Comparison of ENCODE assay signal across 12 cellular contexts in the genomic region with DNA sequence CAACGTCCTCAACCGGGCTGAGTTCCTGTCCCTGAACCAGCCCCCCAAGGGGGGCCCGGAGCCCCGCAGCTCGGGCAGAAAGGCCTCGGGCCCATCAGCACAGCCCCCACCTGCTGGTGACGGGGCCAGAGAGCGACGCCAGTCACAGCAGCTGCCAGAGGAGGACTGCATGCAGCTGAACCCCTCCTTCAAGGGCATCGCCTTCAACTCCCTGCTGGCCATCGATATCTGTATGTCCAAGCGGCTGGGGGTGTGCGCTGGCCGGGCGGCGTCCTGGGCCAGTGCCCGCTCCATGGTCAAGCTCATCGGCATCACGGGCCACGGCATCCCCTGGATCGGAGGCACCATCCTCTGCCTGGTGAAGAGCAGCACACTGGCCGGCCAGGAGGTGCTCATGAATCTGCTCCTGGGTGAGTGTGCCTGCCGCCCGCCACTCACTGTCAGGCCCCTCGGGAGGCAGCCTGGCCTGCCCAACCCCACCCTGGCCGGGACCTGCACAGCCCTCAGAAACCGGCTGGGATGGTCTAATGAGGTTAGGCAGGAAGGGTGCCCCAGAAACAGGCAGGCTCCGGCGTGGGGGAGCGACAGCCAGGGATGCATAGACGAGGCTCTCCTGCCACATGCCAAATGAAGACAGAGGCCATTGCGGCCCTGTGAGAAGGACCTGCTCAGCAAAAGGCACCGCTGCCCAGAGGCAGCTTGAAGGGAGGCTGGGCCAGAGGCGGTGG. TPM values are rescaled to one million over a fixed set of nuclear protein-coding genes. Genes with fewer than 3 reads are reported as not detected.
A peak's percentile ranks its signal among the peaks of the same experiment; 100 is the strongest.
DNase-seq lines count a peak whose midpoint lies in the region; ATAC-seq, FAIRE-seq and TF ChIP-seq lines count a peak whose summit lies in the region.
"Had no signal": no experiment of that assay in that cellular context is flagged by ENCODE, and none has a peak within 500 bp of the region (broad histone marks: within the 10 kb centered on the region; RNA-seq: fewer than 3 reads in every experiment).

No MANE protein-coding gene starts in this region.

- FAIRE-seq in GM19239 (lab: Jason Lieb, UNC): no peak

- H3K4me2 ChIP-seq in neural progenitor cell: peak overlapping the region; percentile 70

- no peak for TF ChIP-seq CTCF in AG04449 (IDR thresholded peaks at IDR 0.05; ENCODE audit: insufficient read depth, low read length, missing control alignments)
- TF ChIP-seq CTCF in fibroblast of pulmonary artery (IDR thresholded peaks at IDR 0.05; ENCODE audit: low read length, missing control alignments): no peak
- TF ChIP-seq CTCF in neural progenitor cell (IDR thresholded peaks at IDR 0.05): no peak

- CTCF ChIA-PET in AG04449 (lab: Yijun Ruan, JAX): interaction anchor here (1.1 to 1.6 kb wide), 3 partner anchors 10 to 46 kb away, joined by 3 to 5 read pairs (median 3); no protein-coding TSS in a partner anchor

- no peak for ATAC-seq in HG02938 (IDR thresholded peaks at IDR 0.05; ENCODE audit: unreplicated experiment)

- peaks cover 8% of the 10 kb centered on the region for H3K4me1 ChIP-seq in neural progenitor cell

- H3K36me3 Mint-ChIP-seq in neural progenitor cell: no peaks in the 10 kb centered on the region
- H3K36me3 Mint-ChIP-seq: activated naive CD8-positive, alpha-beta T cell treated with anti-CD3 and anti-CD28 coated beads, Interleukin-2, amount 10 ng/mL, durations not matched to agents 7 days and 5 days had no signal

- no peaks in the 10 kb centered on the region for H3K27me3 ChIP-seq in neural progenitor cell

- no peaks in the 10 kb centered on the region for H3K79me2 ChIP-seq in neural progenitor cell (ENCODE audit: low read depth)

- no peaks in the 10 kb centered on the region for H4K20me1 ChIP-seq in neural progenitor cell (ENCODE audit: low read depth)

- H3K9me3 Mint-ChIP-seq in neural progenitor cell: no peaks in the 10 kb centered on the region
- H3K9me3 Mint-ChIP-seq: activated naive CD8-positive, alpha-beta T cell treated with anti-CD3 and anti-CD28 coated beads, Interleukin-2, amount 10 ng/mL, durations not matched to agents 7 days and 5 days had no signal

- no peaks in the 10 kb centered on the region for H3F3A ChIP-seq in neural progenitor cell (ENCODE audit: low read depth)

- H3K27ac Mint-ChIP-seq in neural progenitor cell: no peak overlapping the region
- H3K27ac Mint-ChIP-seq: activated naive CD8-positive, alpha-beta T cell treated with anti-CD3 and anti-CD28 coated beads, Interleukin-2, amount 10 ng/mL, durations not matched to agents 7 days and 5 days had no signal

- H3K4me1 Mint-ChIP-seq in neural progenitor cell: peaks cover 16% of the 10 kb centered on the region

- no peak overlapping the region for H3K4me3 Mint-ChIP-seq in neural progenitor cell
- H3K4me3 Mint-ChIP-seq: activated naive CD8-positive, alpha-beta T cell treated with anti-CD3 and anti-CD28 coated beads, Interleukin-2, amount 10 ng/mL, durations not matched to agents 7 days and 5 days had no signal

- H3K36me3 ChIP-seq in neural progenitor cell: no peaks in the 10 kb centered on the region

- H3K4me3 ChIP-seq in AG04449 (ENCODE audit: low read depth, low read length) (peak overlapping the region; percentile 38), fibroblast of pulmonary artery (replicated peaks; ENCODE audit: low read depth, low read length) (peak overlapping the region; percentile 27), neural progenitor cell (no peak overlapping the region)

- H2AFZ ChIP-seq in neural progenitor cell (replicated peaks): no peak overlapping the region

- H3K9ac ChIP-seq in neural progenitor cell: peak overlapping the region; percentile 35

- no peaks in the 10 kb centered on the region for H3K9me3 ChIP-seq in neural progenitor cell (ENCODE audit: low read depth)

- POLR2A ChIA-PET in AG04449 (lab: Yijun Ruan, JAX): no interaction called here

- H3K27me3 Mint-ChIP-seq in neural progenitor cell (ENCODE audit: insufficient read depth, low read depth): peaks cover 15% of the 10 kb centered on the region

- DNase-seq in AG04449 (ENCODE audit: low read depth, low spot score) (no peak), SK-N-DZ (ENCODE audit: low spot score) (peak; percentile 27), fibroblast of pulmonary artery (ENCODE audit: low read depth) (no peak), neural progenitor cell (ENCODE audit: low spot score) (no peak), SHP77 treated with DMSO at 0.1 percent for 48 hours (lab: John Stamatoyannopoulos, UW) (no peak), NCI-H1092 (lab: John Stamatoyannopoulos, UW) (no peak), GM19239 (ENCODE audit: insufficient read length, low spot score) (no peak)
- DNase-seq: activated CD4-positive, CD25-positive, alpha-beta regulatory T cell treated with anti-CD3 and anti-CD28 coated beads, Interleukin-2, amount 50 U/mL, for 72 hours; activated naive CD8-positive, alpha-beta T cell treated with anti-CD3 and anti-CD28 coated beads, Interleukin-2, amount 10 ng/mL, durations not matched to agents 7 days and 5 days; stimulated activated CD4-positive, alpha-beta T cell treated with anti-CD3 and anti-CD28 coated beads, Interleukin-15, amount 100 ng/mL, for 24 hours had no signal

- H3K27ac ChIP-seq in neural progenitor cell: no peak overlapping the region
- H3K27ac ChIP-seq: C4-2B had no signal

RNA-seq across cellular contexts. Expression of gene PLPP7, which starts 0.7 kb away (rescaled TPM):
- polyA plus RNA-seq in SK-N-DZ (2014; cell fraction: cytosol; rRNA removed): 4.8 and 7.3 TPM in 2 replicates
- 6.4 and 9.9 TPM in 2 replicates for polyA plus RNA-seq in SK-N-DZ (2014; cell fraction: nucleus; rRNA removed)
- total RNA-seq in neural progenitor cell (ENCODE audit: low replicate concordance): 5.4 and 11.5 TPM in 2 replicates

RNA-seq across cellular contexts. Expression of gene FAM78A, which starts 13.9 kb away (rescaled TPM):
- polyA plus RNA-seq in SK-N-DZ (2014; cell fraction: cytosol; rRNA removed): 0.96 and 1.3 TPM in 2 replicates
- 0.56 and 0.67 TPM in 2 replicates for polyA plus RNA-seq in SK-N-DZ (2014; cell fraction: nucleus; rRNA removed)
- 0.32 and 1.5 TPM in 2 replicates for total RNA-seq in neural progenitor cell (ENCODE audit: low replicate concordance)
